2 cellular contexts compared by ENCODE assay signal in genomic region chr9:121771851-121772599, GRCh38.
TF ChIP-seq lines count a peak whose summit lies in the region.

No MANE protein-coding gene starts in this region.

TF ChIP-seq in SK-N-SH, 30 proteins besides CTCF, POLR2A, EP300 and RAD21 (continued from another document):
- TF ChIP-seq ELF1 (IDR thresholded peaks at IDR 0.05) (no peak), RXRA (IDR thresholded peaks at IDR 0.05; ENCODE audit: borderline replicate concordance, low read depth) (no peak), SMC3 (IDR thresholded peaks at IDR 0.05; ENCODE audit: low read depth, low read length) (no peak), USF2 (IDR thresholded peaks at IDR 0.05; ENCODE audit: borderline replicate concordance, low read depth, low read length) (no peak)

TF ChIP-seq in SK-N-SH treated with all-trans-retinoic acid at 6 μM for 48 hours, 23 proteins besides CTCF, POLR2A, EP300 and RAD21 (continued from another document):
- TF ChIP-seq ESRRG (CRISPR knock-in tag; IDR thresholded peaks at IDR 0.05) = no peak
- no peak for TF ChIP-seq OSR1 (CRISPR knock-in tag; IDR thresholded peaks at IDR 0.05)
- no peak for TF ChIP-seq SNAI2 (CRISPR knock-in tag; IDR thresholded peaks at IDR 0.05)
- TF ChIP-seq, protein P1, sequence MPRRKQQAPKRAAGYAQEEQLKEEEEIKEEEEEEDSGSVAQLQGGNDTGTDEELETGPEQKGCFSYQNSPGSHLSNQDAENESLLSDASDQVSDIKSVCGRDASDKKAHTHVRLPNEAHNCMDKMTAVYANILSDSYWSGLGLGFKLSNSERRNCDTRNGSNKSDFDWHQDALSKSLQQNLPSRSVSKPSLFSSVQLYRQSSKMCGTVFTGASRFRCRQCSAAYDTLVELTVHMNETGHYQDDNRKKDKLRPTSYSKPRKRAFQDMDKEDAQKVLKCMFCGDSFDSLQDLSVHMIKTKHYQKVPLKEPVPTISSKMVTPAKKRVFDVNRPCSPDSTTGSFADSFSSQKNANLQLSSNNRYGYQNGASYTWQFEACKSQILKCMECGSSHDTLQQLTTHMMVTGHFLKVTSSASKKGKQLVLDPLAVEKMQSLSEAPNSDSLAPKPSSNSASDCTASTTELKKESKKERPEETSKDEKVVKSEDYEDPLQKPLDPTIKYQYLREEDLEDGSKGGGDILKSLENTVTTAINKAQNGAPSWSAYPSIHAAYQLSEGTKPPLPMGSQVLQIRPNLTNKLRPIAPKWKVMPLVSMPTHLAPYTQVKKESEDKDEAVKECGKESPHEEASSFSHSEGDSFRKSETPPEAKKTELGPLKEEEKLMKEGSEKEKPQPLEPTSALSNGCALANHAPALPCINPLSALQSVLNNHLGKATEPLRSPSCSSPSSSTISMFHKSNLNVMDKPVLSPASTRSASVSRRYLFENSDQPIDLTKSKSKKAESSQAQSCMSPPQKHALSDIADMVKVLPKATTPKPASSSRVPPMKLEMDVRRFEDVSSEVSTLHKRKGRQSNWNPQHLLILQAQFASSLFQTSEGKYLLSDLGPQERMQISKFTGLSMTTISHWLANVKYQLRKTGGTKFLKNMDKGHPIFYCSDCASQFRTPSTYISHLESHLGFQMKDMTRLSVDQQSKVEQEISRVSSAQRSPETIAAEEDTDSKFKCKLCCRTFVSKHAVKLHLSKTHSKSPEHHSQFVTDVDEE (CRISPR knock-in tag; IDR thresholded peaks at IDR 0.05) = no peak
